8 cellular contexts compared by ENCODE assay signal in the genomic region with DNA sequence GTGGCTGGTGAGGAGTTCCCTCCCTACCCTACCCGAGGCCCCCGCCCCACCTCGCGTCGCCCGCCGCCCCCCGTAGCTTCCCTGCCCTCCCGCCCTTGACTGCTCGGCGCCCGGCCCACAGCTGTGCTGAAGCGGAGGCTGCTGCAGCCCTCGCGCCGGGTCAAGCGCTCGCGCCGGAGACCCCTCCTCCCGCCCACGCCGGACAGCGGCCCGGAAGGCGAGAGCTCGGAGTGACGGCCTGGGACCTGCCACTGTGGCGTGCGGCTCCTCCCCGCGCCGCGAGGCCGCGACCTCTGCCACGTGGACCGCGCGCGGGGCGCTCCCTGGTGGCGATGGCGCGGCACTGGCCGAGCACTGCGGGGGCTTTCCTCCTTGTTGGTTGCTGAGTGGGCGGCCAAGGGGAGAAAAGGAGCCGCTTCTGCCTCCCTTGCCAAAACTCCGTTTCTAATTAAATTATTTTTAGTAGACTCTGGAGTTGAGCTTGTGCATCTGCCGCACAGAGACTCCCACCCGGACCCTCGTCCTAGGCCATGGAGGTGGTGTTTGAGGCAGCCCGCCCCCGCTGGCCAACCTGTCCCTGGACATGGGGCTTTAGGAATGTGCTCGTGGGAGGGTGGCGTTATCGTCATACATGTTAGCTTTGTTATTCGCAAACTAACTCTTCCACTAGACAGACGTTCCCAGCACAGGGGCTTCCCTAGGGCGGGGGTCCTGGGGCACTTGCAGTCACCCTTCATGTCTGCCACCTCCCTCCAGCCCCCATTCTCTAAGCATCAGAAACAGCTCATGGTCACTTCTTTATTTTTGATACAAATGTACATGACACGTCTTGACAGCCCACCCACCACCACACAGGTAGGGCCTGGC. TPM values are rescaled to one million over a fixed set of nuclear protein-coding genes. Genes with fewer than 3 reads are reported as not detected.
A peak's percentile ranks its signal among the peaks of the same experiment; 100 is the strongest.
DNase-seq lines count a peak whose midpoint lies in the region; ATAC-seq and TF ChIP-seq lines count a peak whose summit lies in the region.

No MANE protein-coding gene starts in this region.

- TF ChIP-seq CTCF in hepatocyte (IDR thresholded peaks at IDR 0.05; ENCODE audit: poor library complexity) (peak; percentile 68), spleen (IDR thresholded peaks at IDR 0.05 in 8 of 11, conservative IDR thresholded peaks at IDR 0.05 in 3 of 11) (peak; percentile 33 to 84 (median 74))

- intact Hi-C loops in spleen (cut with DNase I; ENCODE audit: low total_unique reads) = no loop called here

- H3K79me2 ChIP-seq in hepatocyte = peaks cover 25% of the 10 kb centered on the region

- 28% methylated on average over 54 of the region's 62 CpGs for WGBS in hepatocyte (ENCODE audit: low lambda C conversion rate, missing lambda C conversion rate)
- 30 to 44% (median 38%) methylated on average over 41 to 61 of the region's 62 CpGs for WGBS in spleen, 5 donors

- H3K27ac ChIP-seq in hepatocyte = no peak overlapping the region
- peak overlapping the region in 5 of 8 donors; percentile 14 to 63 (median 37) for H3K27ac ChIP-seq in spleen

- H3K9me3 ChIP-seq in hepatocyte (ENCODE audit: low read depth) = no peaks in the 10 kb centered on the region
- H3K9me3 ChIP-seq in spleen = no peaks in the 10 kb centered on the region

- peak; percentile 77 for DNase-seq in D341Med (ENCODE audit: low spot score)
- DNase-seq in amniotic epithelial cell (ENCODE audit: low read depth) = peak; percentile 44
- DNase-seq in hepatocyte (ENCODE audit: low spot score) = peak; percentile 81
- DNase-seq in spleen = peak; percentile 83
- no peak for DNase-seq in NCI-H1417 treated with DMSO at 0.1 percent for 48 hours (lab: John Stamatoyannopoulos, UW)

- H3K36me3 ChIP-seq in hepatocyte (replicated peaks; ENCODE audit: insufficient read depth, low read depth) (no peaks in the 10 kb centered on the region), spleen (peaks cover 0 to 63% (median 40%) of the 10 kb centered on the region in 6 donors)

- peak overlapping the region; percentile 76 for H3K4me2 ChIP-seq in hepatocyte

- H3K27me3 ChIP-seq in hepatocyte (no peaks in the 10 kb centered on the region), spleen (replicated peaks in 1 of 7) (no peaks in the 10 kb centered on the region)

- ATAC-seq in HG03159 (IDR thresholded peaks at IDR 0.05; ENCODE audit: unreplicated experiment) (no peak), GM21423 (IDR thresholded peaks at IDR 0.05; ENCODE audit: unreplicated experiment) (no peak)

- H3K4me1 ChIP-seq in hepatocyte (ENCODE audit: insufficient read depth) (peaks cover 27% of the 10 kb centered on the region), spleen (peaks cover 10 to 77% (median 39%) of the 10 kb centered on the region in 6 donors)

- TF ChIP-seq POLR2A in spleen (IDR thresholded peaks at IDR 0.05) = no peak

- H3K9me2 ChIP-seq in hepatocyte (replicated peaks; ENCODE audit: insufficient read depth) = no peaks in the 10 kb centered on the region

- no peak overlapping the region for H2AFZ ChIP-seq in hepatocyte

- no peaks in the 10 kb centered on the region for H4K20me1 ChIP-seq in hepatocyte (ENCODE audit: insufficient read depth, poor library complexity, severe bottlenecking)

- no peak overlapping the region for H3K4me3 ChIP-seq in hepatocyte
- H3K4me3 ChIP-seq in spleen = peak overlapping the region in 6 of 8 donors; percentile 21 to 62 (median 27)

TF ChIP-seq in PFSK-1, 5 proteins besides CTCF, POLR2A, EP300 and RAD21:
- TF ChIP-seq REST (IDR thresholded peaks at IDR 0.05; ENCODE audit: insufficient read depth in 1 of 2, low read depth in 2 of 2, low read length in 2 of 2) (no peak), POLR2AphosphoS5 (IDR thresholded peaks at IDR 0.05; ENCODE audit: low read depth, low read length) (no peak), FOXP2 (optimal IDR thresholded peaks at IDR 0.05; ENCODE audit: borderline replicate concordance, extremely low read depth, extremely low read length, insufficient read depth) (peak; percentile 69)

RNA-seq across cellular contexts. Expression of gene TP53I13, which starts 4.4 kb away (rescaled TPM):
- 74.6 TPM for polyA plus RNA-seq in PFSK-1 (2012; ENCODE audit: insufficient read length, low read depth)
- total RNA-seq in hepatocyte (43.4 and 52.9 TPM in 2 replicates), spleen (10 to 100 TPM; 39.5 to 74.9 (median 68.7) TPM)
- polyA plus RNA-seq in hepatocyte (92.9 and 94.2 TPM in 2 replicates), spleen (100 to 1,000 TPM; 129 to 209 (median 190) TPM)

RNA-seq across cellular contexts. Expression of gene ABHD15, which starts 6.1 kb away (rescaled TPM):
- 2.8 TPM for polyA plus RNA-seq in PFSK-1 (2012; ENCODE audit: insufficient read length, low read depth)
- 16.8 and 19.2 TPM in 2 replicates for total RNA-seq in hepatocyte
- polyA plus RNA-seq in hepatocyte = 11.0 and 11.8 TPM in 2 replicates
- 10 to 100 TPM in 6 of 7 donors, 1 to 10 TPM in 1; 9.6 to 23.8 (median 15.8) TPM for total RNA-seq in spleen
- polyA plus RNA-seq in spleen = 1 to 10 TPM; 5.7 to 7.9 (median 7.5) TPM

RNA-seq across cellular contexts. Expression of gene GIT1, which starts 16.5 kb away (rescaled TPM):
- polyA plus RNA-seq in PFSK-1 (2012; ENCODE audit: insufficient read length, low read depth) = 123 TPM
- total RNA-seq in hepatocyte (18.6 and 20.0 TPM in 2 replicates), spleen (10 to 100 TPM; 42.6 to 64.7 (median 50.2) TPM)
- polyA plus RNA-seq in hepatocyte (35.2 and 46.3 TPM in 2 replicates), spleen (10 to 100 TPM; 20.4 to 38.1 (median 27.1) TPM)

RNA-seq across cellular contexts. Expression of gene ANKRD13B, which starts 20.0 kb away (rescaled TPM):
- polyA plus RNA-seq in PFSK-1 (2012; ENCODE audit: insufficient read length, low read depth) = 47.1 TPM
- total RNA-seq in hepatocyte = 3.5 and 5.1 TPM in 2 replicates
- 7.2 and 11.6 TPM in 2 replicates for polyA plus RNA-seq in hepatocyte
- 1 to 10 TPM; 2.1 to 5.5 (median 2.7) TPM for total RNA-seq in spleen
- 1 to 10 TPM in 2 of 3 donors, under 1 TPM in 1; 0.85 to 2.5 (median 1.2) TPM for polyA plus RNA-seq in spleen

RNA-seq across cellular contexts. Expression of gene CORO6, which starts 49.8 kb away (rescaled TPM):
- polyA plus RNA-seq in PFSK-1 (2012; ENCODE audit: insufficient read length, low read depth) = 9.6 TPM
- total RNA-seq in hepatocyte (0.83 and 1.5 TPM in 2 replicates), spleen (1 to 10 TPM in 6 of 7 donors, under 1 TPM in 1; 0.81 to 4.8 (median 2.7) TPM)
- polyA plus RNA-seq in hepatocyte (1.9 and 3.4 TPM in 2 replicates), spleen (1 to 10 TPM; 4.0 to 5.1 (median 4.6) TPM)
